Comparison of ENCODE assay signal across 1 cellular context in the genomic region with DNA sequence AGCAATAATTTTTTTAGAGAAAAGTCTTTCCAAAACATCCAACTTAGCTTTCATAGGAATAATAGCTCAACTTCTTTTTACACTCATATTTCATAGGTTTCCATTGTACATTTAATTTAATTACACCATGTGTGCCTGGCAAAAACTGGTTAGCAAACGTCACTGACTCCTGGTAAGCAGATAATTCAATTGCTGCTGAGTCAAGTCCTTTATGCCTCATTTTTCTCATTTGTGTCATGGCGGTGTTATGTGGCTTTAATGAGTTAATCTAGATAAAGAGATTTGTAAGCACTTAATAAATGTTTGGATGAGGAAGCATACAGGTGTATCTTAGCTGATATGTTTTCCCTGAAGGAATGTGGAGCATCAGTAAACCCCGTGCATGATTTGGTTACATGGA.
TF ChIP-seq lines count a peak whose summit lies in the region.

No MANE protein-coding gene starts in this region.

TF ChIP-seq in SK-N-SH treated with all-trans-retinoic acid at 6 μM for 48 hours, 23 proteins besides CTCF, POLR2A, EP300 and RAD21 (continued from another document):
- TF ChIP-seq, protein P1, sequence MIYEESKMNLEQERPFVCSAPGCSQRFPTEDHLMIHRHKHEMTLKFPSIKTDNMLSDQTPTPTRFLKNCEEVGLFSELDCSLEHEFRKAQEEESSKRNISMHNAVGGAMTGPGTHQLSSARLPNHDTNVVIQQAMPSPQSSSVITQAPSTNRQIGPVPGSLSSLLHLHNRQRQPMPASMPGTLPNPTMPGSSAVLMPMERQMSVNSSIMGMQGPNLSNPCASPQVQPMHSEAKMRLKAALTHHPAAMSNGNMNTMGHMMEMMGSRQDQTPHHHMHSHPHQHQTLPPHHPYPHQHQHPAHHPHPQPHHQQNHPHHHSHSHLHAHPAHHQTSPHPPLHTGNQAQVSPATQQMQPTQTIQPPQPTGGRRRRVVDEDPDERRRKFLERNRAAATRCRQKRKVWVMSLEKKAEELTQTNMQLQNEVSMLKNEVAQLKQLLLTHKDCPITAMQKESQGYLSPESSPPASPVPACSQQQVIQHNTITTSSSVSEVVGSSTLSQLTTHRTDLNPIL (CRISPR knock-in tag; IDR thresholded peaks at IDR 0.05; ENCODE audit: low read depth): peak; percentile 84; the same call in 1 of the 2 replicates
- TF ChIP-seq BACH2 (CRISPR knock-in tag; IDR thresholded peaks at IDR 0.05; ENCODE audit: borderline replicate concordance) (no peak), ARNTL (CRISPR knock-in tag; IDR thresholded peaks at IDR 0.05; ENCODE audit: borderline replicate concordance, low read depth) (no peak), OSR1 (CRISPR knock-in tag; IDR thresholded peaks at IDR 0.05) (no peak), GLIS3 (CRISPR knock-in tag; IDR thresholded peaks at IDR 0.05) (0 out of 2 replicates have a peak, but pooled peaks have one; percentile 39), ZNF565 (CRISPR knock-in tag; conservative IDR thresholded peaks at IDR 0.05; ENCODE audit: low read depth) (no peak), RARB (CRISPR knock-in tag; IDR thresholded peaks at IDR 0.05) (no peak), SNAI2 (CRISPR knock-in tag; IDR thresholded peaks at IDR 0.05) (peak; percentile 98)
- TF ChIP-seq, protein P2, sequence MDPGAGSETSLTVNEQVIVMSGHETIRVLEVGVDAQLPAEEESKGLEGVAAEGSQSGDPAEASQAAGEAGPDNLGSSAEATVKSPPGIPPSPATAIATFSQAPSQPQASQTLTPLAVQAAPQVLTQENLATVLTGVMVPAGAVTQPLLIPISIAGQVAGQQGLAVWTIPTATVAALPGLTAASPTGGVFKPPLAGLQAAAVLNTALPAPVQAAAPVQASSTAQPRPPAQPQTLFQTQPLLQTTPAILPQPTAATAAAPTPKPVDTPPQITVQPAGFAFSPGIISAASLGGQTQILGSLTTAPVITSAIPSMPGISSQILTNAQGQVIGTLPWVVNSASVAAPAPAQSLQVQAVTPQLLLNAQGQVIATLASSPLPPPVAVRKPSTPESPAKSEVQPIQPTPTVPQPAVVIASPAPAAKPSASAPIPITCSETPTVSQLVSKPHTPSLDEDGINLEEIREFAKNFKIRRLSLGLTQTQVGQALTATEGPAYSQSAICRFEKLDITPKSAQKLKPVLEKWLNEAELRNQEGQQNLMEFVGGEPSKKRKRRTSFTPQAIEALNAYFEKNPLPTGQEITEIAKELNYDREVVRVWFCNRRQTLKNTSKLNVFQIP (CRISPR knock-in tag; IDR thresholded peaks at IDR 0.05; ENCODE audit: borderline replicate concordance, low read depth): no peak
